18 cellular contexts compared by ENCODE assay signal in the genomic region with DNA sequence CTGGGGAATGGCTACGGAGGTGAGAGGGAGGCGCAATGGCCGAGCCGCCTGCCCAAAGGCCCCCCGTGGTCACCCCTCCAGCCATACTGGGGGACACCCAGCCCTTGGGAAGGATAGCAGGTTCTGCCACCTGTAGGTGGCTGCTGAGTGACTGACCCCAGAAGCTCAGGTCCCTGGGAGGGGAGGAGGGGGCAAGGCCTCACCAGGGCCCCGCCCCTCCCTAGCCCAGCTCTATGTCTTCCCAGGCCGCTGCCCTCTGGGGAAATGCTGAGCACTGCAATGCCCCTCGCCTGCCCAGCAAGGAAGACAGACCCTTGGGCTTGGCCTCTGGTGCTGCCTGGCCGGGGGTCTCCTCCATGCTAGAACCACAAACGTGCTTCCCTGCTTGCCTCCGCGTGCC. TPM values are rescaled to one million over a fixed set of nuclear protein-coding genes. Genes with fewer than 3 reads are reported as not detected.
DNase-seq lines count a peak whose midpoint lies in the region; ATAC-seq, FAIRE-seq and TF ChIP-seq lines count a peak whose summit lies in the region.
"Had no signal": no experiment of that assay in that cellular context is flagged by ENCODE, and none has a peak within 500 bp of the region (broad histone marks: within the 10 kb centered on the region; RNA-seq: fewer than 3 reads in every experiment).

No MANE protein-coding gene starts in this region.

- peaks cover 14% of the 10 kb centered on the region for H3K27me3 ChIP-seq in astrocyte (ENCODE audit: insufficient read depth, low read length)

- TF ChIP-seq CTCF in astrocyte (IDR thresholded peaks at IDR 0.05; ENCODE audit: insufficient read depth, low read depth, low read length): no peak
- TF ChIP-seq CTCF in neural crest cell (conservative IDR thresholded peaks at IDR 0.05): no peak

- H3K27ac Mint-ChIP-seq in activated CD4-positive, alpha-beta memory T cell treated with anti-CD3 and anti-CD28 coated beads for 36 hours: no peak overlapping the region
- no peak overlapping the region for H3K27ac Mint-ChIP-seq in activated CD4-positive, alpha-beta memory T cell treated with anti-CD3 and anti-CD28 coated beads, Interleukin-2, amount 10 ng/mL, durations not matched to agents 7 days and 5 days
- H3K27ac Mint-ChIP-seq in astrocyte (ENCODE audit: unreplicated experiment) (peak overlapping the region; percentile 53), neural crest cell (ENCODE audit: unreplicated experiment) (no peak overlapping the region)
- H3K27ac Mint-ChIP-seq: CD4-positive, alpha-beta T cell had no signal

- H3K4me3 ChIP-seq in astrocyte (ENCODE audit: insufficient read depth, low read depth, low read length): no peak overlapping the region

- H3K4me2 ChIP-seq in astrocyte (ENCODE audit: low read length): no peak overlapping the region

- peak overlapping the region; percentile 16 for H3K4me3 Mint-ChIP-seq in activated CD4-positive, alpha-beta memory T cell treated with anti-CD3 and anti-CD28 coated beads for 36 hours
- no peak overlapping the region for H3K4me3 Mint-ChIP-seq in activated CD4-positive, alpha-beta memory T cell treated with anti-CD3 and anti-CD28 coated beads, Interleukin-2, amount 10 ng/mL, durations not matched to agents 7 days and 5 days
- no peak overlapping the region for H3K4me3 Mint-ChIP-seq in astrocyte (ENCODE audit: unreplicated experiment)
- peak overlapping the region; percentile 44 for H3K4me3 Mint-ChIP-seq in neural crest cell
- H3K4me3 Mint-ChIP-seq: CD4-positive, alpha-beta T cell had no signal

- FAIRE-seq in astrocyte (lab: Jason Lieb, UNC): no peak

- no peaks in the 10 kb centered on the region for H3K36me3 Mint-ChIP-seq in activated CD4-positive, alpha-beta memory T cell treated with anti-CD3 and anti-CD28 coated beads for 36 hours
- no peaks in the 10 kb centered on the region for H3K36me3 Mint-ChIP-seq in activated CD4-positive, alpha-beta memory T cell treated with anti-CD3 and anti-CD28 coated beads, Interleukin-2, amount 10 ng/mL, durations not matched to agents 7 days and 5 days (ENCODE audit: low read depth)
- H3K36me3 Mint-ChIP-seq in astrocyte (ENCODE audit: low read depth, unreplicated experiment) (no peaks in the 10 kb centered on the region), neural crest cell (ENCODE audit: low read depth) (no peaks in the 10 kb centered on the region)

- H3K27ac ChIP-seq in astrocyte (ENCODE audit: low read depth, low read length): no peak overlapping the region

- POLR2A ChIA-PET in activated CD4-positive, alpha-beta memory T cell treated with anti-CD3 and anti-CD28 coated beads for 36 hours (lab: Charles Lee): no interaction called here
- POLR2A ChIA-PET in activated CD4-positive, alpha-beta memory T cell treated with anti-CD3 and anti-CD28 coated beads, Interleukin-2, amount 10 ng/mL, durations not matched to agents 7 days and 5 days (lab: Charles Lee): interaction anchor here (2.8 kb wide), 1 partner anchor 21 kb away, joined by 12 read pairs; a partner anchor contains a TSS

- H3K36me3 ChIP-seq in astrocyte (ENCODE audit: insufficient read depth, low read length): no peaks in the 10 kb centered on the region

- intact Hi-C loops in activated CD4-positive, alpha-beta memory T cell treated with anti-CD3 and anti-CD28 coated beads for 36 hours (cut with micrococcal nuclease): no loop called here
- intact Hi-C loops in posterior vena cava (cut with DNase I): no loop called here

- H4K20me1 ChIP-seq in astrocyte (ENCODE audit: insufficient read depth, low read length): no peaks in the 10 kb centered on the region

- no peak overlapping the region for H2AFZ ChIP-seq in astrocyte (ENCODE audit: low read depth, low read length)

- H3K27me3 Mint-ChIP-seq in activated CD4-positive, alpha-beta memory T cell treated with anti-CD3 and anti-CD28 coated beads for 36 hours: peaks cover 4% of the 10 kb centered on the region
- H3K27me3 Mint-ChIP-seq in activated CD4-positive, alpha-beta memory T cell treated with anti-CD3 and anti-CD28 coated beads, Interleukin-2, amount 10 ng/mL, durations not matched to agents 7 days and 5 days: peaks cover 10% of the 10 kb centered on the region
- H3K27me3 Mint-ChIP-seq in astrocyte (ENCODE audit: low read depth, unreplicated experiment) (peaks cover 10% of the 10 kb centered on the region), neural crest cell (ENCODE audit: low read depth) (peaks cover 43% of the 10 kb centered on the region)

- H3K79me2 ChIP-seq in astrocyte (ENCODE audit: insufficient read depth, low read length): no peaks in the 10 kb centered on the region

- no peak for ATAC-seq in HG03045 (IDR thresholded peaks at IDR 0.05; ENCODE audit: unreplicated experiment)

- DNase-seq in activated CD4-positive, alpha-beta memory T cell treated with anti-CD3 and anti-CD28 coated beads for 36 hours: no peak
- DNase-seq in activated CD4-positive, alpha-beta memory T cell treated with anti-CD3 and anti-CD28 coated beads, Interleukin-2, amount 10 ng/mL, durations not matched to agents 7 days and 5 days: no peak
- DNase-seq in astrocyte (ENCODE audit: low read depth) (no peak), neural crest cell (ENCODE audit: low read depth, low spot score) (no peak), NCI-H187 treated with DMSO at 0.1 percent for 48 hours (lab: John Stamatoyannopoulos, UW) (no peak), posterior vena cava (ENCODE audit: low spot score) (no peak)
- DNase-seq: 8988T; ACHN; C1 segment of cervical spinal cord; Calu3; CD4-positive, alpha-beta T cell; DMS 273 treated with DMSO at 0.1 percent for 48 hours; HCEC 1CT; KG1 had no signal

- H3K9me3 ChIP-seq in astrocyte (ENCODE audit: insufficient read depth, low read depth, low read length): no peaks in the 10 kb centered on the region

- H3K4me1 Mint-ChIP-seq in activated CD4-positive, alpha-beta memory T cell treated with anti-CD3 and anti-CD28 coated beads for 36 hours (ENCODE audit: low read depth): peaks cover 4% of the 10 kb centered on the region
- peaks cover 11% of the 10 kb centered on the region for H3K4me1 Mint-ChIP-seq in activated CD4-positive, alpha-beta memory T cell treated with anti-CD3 and anti-CD28 coated beads, Interleukin-2, amount 10 ng/mL, durations not matched to agents 7 days and 5 days
- no peaks in the 10 kb centered on the region for H3K4me1 Mint-ChIP-seq in astrocyte (ENCODE audit: low read depth, unreplicated experiment)
- no peaks in the 10 kb centered on the region for H3K4me1 Mint-ChIP-seq in neural crest cell

- H3K4me1 ChIP-seq in astrocyte (ENCODE audit: insufficient read depth, low read length): no peaks in the 10 kb centered on the region

- no peak overlapping the region for H3K9ac ChIP-seq in astrocyte (ENCODE audit: low read length)

- no peaks in the 10 kb centered on the region for H3K9me3 Mint-ChIP-seq in activated CD4-positive, alpha-beta memory T cell treated with anti-CD3 and anti-CD28 coated beads for 36 hours
- H3K9me3 Mint-ChIP-seq in activated CD4-positive, alpha-beta memory T cell treated with anti-CD3 and anti-CD28 coated beads, Interleukin-2, amount 10 ng/mL, durations not matched to agents 7 days and 5 days: no peaks in the 10 kb centered on the region
- H3K9me3 Mint-ChIP-seq in astrocyte (ENCODE audit: unreplicated experiment) (no peaks in the 10 kb centered on the region), neural crest cell (no peaks in the 10 kb centered on the region)
- H3K9me3 Mint-ChIP-seq: CD4-positive, alpha-beta T cell; IgD-negative memory B cell had no signal

- CTCF ChIA-PET in activated CD4-positive, alpha-beta memory T cell treated with anti-CD3 and anti-CD28 coated beads for 36 hours (lab: Charles Lee): interaction anchor here (14.6 kb wide), 1 partner anchor 25 kb away, joined by 412 read pairs; a partner anchor contains a TSS
- CTCF ChIA-PET in activated CD4-positive, alpha-beta memory T cell treated with anti-CD3 and anti-CD28 coated beads, Interleukin-2, amount 10 ng/mL, durations not matched to agents 7 days and 5 days (lab: Charles Lee): interaction anchor here (4.0 to 10.3 kb wide), 2 partner anchors 20 to 30 kb away, joined by 72 to 209 read pairs; a partner anchor contains a TSS

RNA-seq across cellular contexts. Expression of a gene that starts 11.4 kb away (rescaled TPM):
- total RNA-seq in activated CD4-positive, alpha-beta memory T cell treated with anti-CD3 and anti-CD28 coated beads for 36 hours: not detected
- total RNA-seq in activated CD4-positive, alpha-beta memory T cell treated with anti-CD3 and anti-CD28 coated beads, Interleukin-2, amount 10 ng/mL, durations not matched to agents 7 days and 5 days: under 1 TPM; 0.23 to 0.28 TPM
- 0.14 and 0.48 TPM in 2 replicates for total RNA-seq in astrocyte
- not detected in 2 replicates for total RNA-seq in neural crest cell
- total RNA-seq in posterior vena cava: not detected
- total RNA-seq: CD4-positive, alpha-beta T cell; Daoy; HT1080 had no signal

RNA-seq across cellular contexts. Expression of a gene that starts 16.7 kb away (rescaled TPM):
- not detected for total RNA-seq in activated CD4-positive, alpha-beta memory T cell treated with anti-CD3 and anti-CD28 coated beads for 36 hours
- total RNA-seq in activated CD4-positive, alpha-beta memory T cell treated with anti-CD3 and anti-CD28 coated beads, Interleukin-2, amount 10 ng/mL, durations not matched to agents 7 days and 5 days: not detected
- total RNA-seq in astrocyte: 449 and 584 TPM in 2 replicates
- 0.47 and 0.55 TPM in 2 replicates for total RNA-seq in neural crest cell
- total RNA-seq in posterior vena cava: not detected
- total RNA-seq: CD4-positive, alpha-beta T cell; Daoy; HT1080 had no signal

RNA-seq across cellular contexts. Expression of a gene that starts 18.9 kb away (rescaled TPM):
- total RNA-seq in activated CD4-positive, alpha-beta memory T cell treated with anti-CD3 and anti-CD28 coated beads for 36 hours: 1 to 10 TPM; 6.5 to 8.6 TPM
- total RNA-seq in activated CD4-positive, alpha-beta memory T cell treated with anti-CD3 and anti-CD28 coated beads, Interleukin-2, amount 10 ng/mL, durations not matched to agents 7 days and 5 days: 1 to 10 TPM; 6.1 to 7.5 TPM
- total RNA-seq in astrocyte (262 and 275 TPM in 2 replicates), neural crest cell (3.1 and 3.5 TPM in 2 replicates), posterior vena cava (100 to 1,000 TPM in 1 of 2 donors, 10 to 100 TPM in 1; 67.1 to 156 TPM)

RNA-seq across cellular contexts. Expression of a gene that starts 21.1 kb away (rescaled TPM):
- total RNA-seq in activated CD4-positive, alpha-beta memory T cell treated with anti-CD3 and anti-CD28 coated beads for 36 hours: 100 to 1,000 TPM; 123 to 134 TPM
- 100 to 1,000 TPM; 118 to 124 TPM for total RNA-seq in activated CD4-positive, alpha-beta memory T cell treated with anti-CD3 and anti-CD28 coated beads, Interleukin-2, amount 10 ng/mL, durations not matched to agents 7 days and 5 days
- total RNA-seq in astrocyte (3.9 TPM in 2 replicates), neural crest cell (80.1 and 82.2 TPM in 2 replicates), posterior vena cava (1 to 10 TPM in 1 of 2 donors, under 1 TPM in 1; 0.76 to 1.6 TPM)

RNA-seq across cellular contexts. Expression of a gene that starts 22.4 kb away (rescaled TPM):
- 10 to 100 TPM; 31.8 to 32.8 TPM for total RNA-seq in activated CD4-positive, alpha-beta memory T cell treated with anti-CD3 and anti-CD28 coated beads for 36 hours
- total RNA-seq in activated CD4-positive, alpha-beta memory T cell treated with anti-CD3 and anti-CD28 coated beads, Interleukin-2, amount 10 ng/mL, durations not matched to agents 7 days and 5 days: 10 to 100 TPM; 37.0 to 43.3 TPM
- total RNA-seq in astrocyte (47.0 and 71.6 TPM in 2 replicates), neural crest cell (23.7 and 28.6 TPM in 2 replicates), posterior vena cava (100 to 1,000 TPM in 1 of 2 donors, 10 to 100 TPM in 1; 63.3 to 104 TPM)

Comparison
In these comparisons a context has a peak if more than half of its experiments do, and no peak if none do; other contexts are left out.
1. H3K4me3 Mint-ChIP-seq: peak in activated CD4-positive, alpha-beta memory T cell treated with anti-CD3 and anti-CD28 coated beads for 36 hours (single experiment) and neural crest cell (single experiment); none in activated CD4-positive, alpha-beta memory T cell treated with anti-CD3 and anti-CD28 coated beads, Interleukin-2, amount 10 ng/mL, durations not matched to agents 7 days and 5 days (single experiment) and astrocyte (single experiment).
2. RNA of a gene that starts 16.7 kb away (total RNA-seq): 449 to 584 TPM in astrocyte; 0.47 to 0.55 TPM in neural crest cell, not detected in activated CD4-positive, alpha-beta memory T cell treated with anti-CD3 and anti-CD28 coated beads for 36 hours, not detected in activated CD4-positive, alpha-beta memory T cell treated with anti-CD3 and anti-CD28 coated beads, Interleukin-2, amount 10 ng/mL, durations not matched to agents 7 days and 5 days and not detected in posterior vena cava; every median in the first group is over 100 times any median in the second.
3. RNA of a gene that starts 18.9 kb away (total RNA-seq): 262 to 275 TPM in astrocyte and 67.1 to 156 TPM in posterior vena cava; 6.5 to 8.6 TPM in activated CD4-positive, alpha-beta memory T cell treated with anti-CD3 and anti-CD28 coated beads for 36 hours, 6.1 to 7.5 TPM in activated CD4-positive, alpha-beta memory T cell treated with anti-CD3 and anti-CD28 coated beads, Interleukin-2, amount 10 ng/mL, durations not matched to agents 7 days and 5 days and 3.1 to 3.5 TPM in neural crest cell; every median in the first group is over 4 times any median in the second.